Comparison of ENCODE assay signal across 1 cellular context in genomic region chr4:103150677-103151076, GRCh38.
TF ChIP-seq lines count a peak whose summit lies in the region.

No MANE protein-coding gene starts in this region.

TF ChIP-seq in HEK293T, 16 proteins besides CTCF, POLR2A, EP300 and RAD21 (continued from another document):
- TF ChIP-seq L3MBTL2 (conservative IDR thresholded peaks at IDR 0.05) = no peak
- no peak for TF ChIP-seq ZNF384 (IDR thresholded peaks at IDR 0.05)
- TF ChIP-seq LEF1 (IDR thresholded peaks at IDR 0.05; ENCODE audit: borderline replicate concordance) = no peak
- TF ChIP-seq SUZ12 (IDR thresholded peaks at IDR 0.05) = no peak
- TF ChIP-seq TARDBP (IDR thresholded peaks at IDR 0.05) = no peak
